Comparison of ENCODE assay signal across 9 cellular contexts in the genomic region with DNA sequence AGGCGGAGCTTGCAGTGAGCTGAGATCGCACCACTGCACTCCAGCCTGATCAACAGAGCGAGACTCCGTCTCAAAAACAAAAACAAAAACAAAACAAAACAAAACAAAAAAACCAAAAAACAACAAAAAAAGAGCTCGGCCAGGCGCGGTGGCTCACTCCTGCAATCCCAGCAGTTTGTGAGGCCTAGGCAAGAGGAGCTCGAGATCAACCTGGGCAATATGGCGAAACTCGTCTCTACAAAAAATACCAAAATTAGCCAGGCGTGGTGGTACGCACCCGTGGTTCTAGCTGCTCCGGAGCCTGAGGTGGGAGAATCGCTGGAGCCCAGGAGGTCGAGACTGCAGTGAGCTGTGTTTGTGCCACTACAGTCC. TPM values are rescaled to one million over a fixed set of nuclear protein-coding genes. Genes with fewer than 3 reads are reported as not detected.
DNase-seq lines count a peak whose midpoint lies in the region; ATAC-seq and TF ChIP-seq lines count a peak whose summit lies in the region.
"Had no signal": no experiment of that assay in that cellular context is flagged by ENCODE, and none has a peak within 500 bp of the region (broad histone marks: within the 10 kb centered on the region; RNA-seq: fewer than 3 reads in every experiment).

No MANE protein-coding gene starts in this region.

- H3K27me3 Mint-ChIP-seq in activated CD4-positive, alpha-beta memory T cell treated with anti-CD3 and anti-CD28 coated beads for 36 hours: peaks cover 9% of the 10 kb centered on the region

- no peaks in the 10 kb centered on the region for H3K9me3 ChIP-seq in left lung

- H3K4me3 ChIP-seq in GM12865 (ENCODE audit: low read depth, low read length) (peak overlapping the region; percentile 59), left lung (peak overlapping the region; percentile 33 to 47)

- no peak for ATAC-seq in left lung
- ATAC-seq in activated CD4-positive, CD25-positive, alpha-beta regulatory T cell treated with anti-CD3 and anti-CD28 coated beads, Interleukin-2, amount 50 U/mL, for 24 hours: no peak
- ATAC-seq in GM18519 (IDR thresholded peaks at IDR 0.05; ENCODE audit: low FRiP score, unreplicated experiment): no peak

- intact Hi-C loops in activated CD4-positive, alpha-beta memory T cell treated with anti-CD3 and anti-CD28 coated beads for 36 hours (cut with micrococcal nuclease): loop anchor here (1.0 kb wide), 2 partner anchors 38 to 76 kb away; partner anchors contain the start of genes TRIM41 and TRIM52
- intact Hi-C loops in left lung (cut with DNase I): no loop called here

- H3K27ac ChIP-seq in 22Rv1 (peak overlapping the region; percentile 88), left lung (no peak overlapping the region)

- H3K9me3 Mint-ChIP-seq in activated CD4-positive, alpha-beta memory T cell treated with anti-CD3 and anti-CD28 coated beads for 36 hours: peaks cover 6% of the 10 kb centered on the region
- H3K9me3 Mint-ChIP-seq: activated naive CD4-positive, alpha-beta T cell treated with anti-CD3 and anti-CD28 coated beads, Interleukin-2, amount 50 U/mL, for 72 hours had no signal

- TF ChIP-seq CTCF in 22Rv1 (IDR thresholded peaks at IDR 0.05) (no peak), GM12865 (IDR thresholded peaks at IDR 0.05; ENCODE audit: insufficient read depth, low read depth, low read length, missing control alignments) (no peak), left lung (IDR thresholded peaks at IDR 0.05) (no peak)

- peaks cover 10% of the 10 kb centered on the region for H3K36me3 Mint-ChIP-seq in activated CD4-positive, alpha-beta memory T cell treated with anti-CD3 and anti-CD28 coated beads for 36 hours

- H3K4me1 Mint-ChIP-seq in activated CD4-positive, alpha-beta memory T cell treated with anti-CD3 and anti-CD28 coated beads for 36 hours (ENCODE audit: low read depth): peaks cover 39% of the 10 kb centered on the region

- peak overlapping the region; percentile 91 for H3K27ac Mint-ChIP-seq in activated CD4-positive, alpha-beta memory T cell treated with anti-CD3 and anti-CD28 coated beads for 36 hours

- peak overlapping the region; percentile 80 for H3K4me3 Mint-ChIP-seq in activated CD4-positive, alpha-beta memory T cell treated with anti-CD3 and anti-CD28 coated beads for 36 hours

- CTCF ChIA-PET in activated CD4-positive, alpha-beta memory T cell treated with anti-CD3 and anti-CD28 coated beads for 36 hours (lab: Charles Lee): interaction anchor here (0.5 to 2.8 kb wide), 16 partner anchors 9 to 325 kb away, joined by 3 to 23 read pairs (median 4); partner anchors contain the start of genes RACK1, TRIM41, TRIM52 and TRIM7

- POLR2A ChIA-PET in activated CD4-positive, alpha-beta memory T cell treated with anti-CD3 and anti-CD28 coated beads for 36 hours (lab: Charles Lee): interaction anchor here (0.9 to 2.2 kb wide), 5 partner anchors 23 to 77 kb away, joined by 3 to 12 read pairs (median 4); partner anchors contain the start of gene RACK1

- H3K36me3 ChIP-seq in left lung: no peaks in the 10 kb centered on the region

- peaks cover 0 to 20% of the 10 kb centered on the region in 2 donors for H3K27me3 ChIP-seq in left lung

- peaks cover 0 to 41% of the 10 kb centered on the region in 2 donors for H3K4me1 ChIP-seq in left lung

- DNase-seq in GM12865 (ENCODE audit: low read depth) (peak; percentile 66), left lung (no peak), SHP77 (lab: John Stamatoyannopoulos, UW) (no peak), middle frontal gyrus (ENCODE audit: extremely low spot score, low spot score) (no peak)
- no peak for DNase-seq in activated CD4-positive, alpha-beta memory T cell treated with anti-CD3 and anti-CD28 coated beads for 36 hours

RNA-seq across cellular contexts. Expression of gene TRIM7, which starts 20.2 kb away (rescaled TPM):
- total RNA-seq in activated CD4-positive, alpha-beta memory T cell treated with anti-CD3 and anti-CD28 coated beads for 36 hours: 1 to 10 TPM; 2.9 to 3.5 TPM
- total RNA-seq in left lung: 1 to 10 TPM; 4.3 to 5.7 TPM

RNA-seq across cellular contexts. Expression of gene OR2V2, which starts 37.4 kb away (rescaled TPM):
- total RNA-seq in activated CD4-positive, alpha-beta memory T cell treated with anti-CD3 and anti-CD28 coated beads for 36 hours: not detected
- total RNA-seq in left lung: not detected
- total RNA-seq: activated naive CD4-positive, alpha-beta T cell treated with anti-CD3 and anti-CD28 coated beads, Interleukin-2, amount 50 U/mL, for 72 hours had no signal

RNA-seq across cellular contexts. Expression of gene TRIM41, which starts 38.2 kb away (rescaled TPM):
- 10 to 100 TPM; 35.3 to 36.4 TPM for total RNA-seq in activated CD4-positive, alpha-beta memory T cell treated with anti-CD3 and anti-CD28 coated beads for 36 hours
- total RNA-seq in left lung: 10 to 100 TPM; 24.2 to 24.5 TPM

RNA-seq across cellular contexts. Expression of gene OR2V1, which starts 53.9 kb away (rescaled TPM):
- total RNA-seq in activated CD4-positive, alpha-beta memory T cell treated with anti-CD3 and anti-CD28 coated beads for 36 hours: not detected
- total RNA-seq in left lung: not detected
- total RNA-seq: activated naive CD4-positive, alpha-beta T cell treated with anti-CD3 and anti-CD28 coated beads, Interleukin-2, amount 50 U/mL, for 72 hours had no signal

RNA-seq across cellular contexts. Expression of gene RACK1, which starts 58.9 kb away (rescaled TPM):
- total RNA-seq in activated CD4-positive, alpha-beta memory T cell treated with anti-CD3 and anti-CD28 coated beads for 36 hours: 1,000 to 10,000 TPM; 2,635 to 2,697 TPM
- 1,000 to 10,000 TPM; 1,244 to 1,308 TPM for total RNA-seq in left lung
